In genomic region chr6:6037179-6037578, GRCh38 we compare ENCODE assay signal across 9 cellular contexts. TPM values are rescaled to one million over a fixed set of nuclear protein-coding genes. Genes with fewer than 3 reads are reported as not detected.
"Had no signal": no experiment of that assay in that cellular context is flagged by ENCODE, and none has a peak within 500 bp of the region (broad histone marks: within the 10 kb centered on the region; RNA-seq: fewer than 3 reads in every experiment).

No MANE protein-coding gene starts in this region.

- H3K4me3 ChIP-seq: GM12878 had no signal

- DNase-seq: GDM1, GF-D8 had no signal

- ATAC-seq: GM12878 had no signal

- FAIRE-seq: G401.6, GM12878, GM12891, GM12892, GM18507, GM19239 had no signal

RNA-seq across cellular contexts. Expression of gene NRN1, which starts 30.5 kb away (rescaled TPM):
- total RNA-seq: G401 had no signal
